18 cellular contexts compared by ENCODE assay signal in the genomic region with DNA sequence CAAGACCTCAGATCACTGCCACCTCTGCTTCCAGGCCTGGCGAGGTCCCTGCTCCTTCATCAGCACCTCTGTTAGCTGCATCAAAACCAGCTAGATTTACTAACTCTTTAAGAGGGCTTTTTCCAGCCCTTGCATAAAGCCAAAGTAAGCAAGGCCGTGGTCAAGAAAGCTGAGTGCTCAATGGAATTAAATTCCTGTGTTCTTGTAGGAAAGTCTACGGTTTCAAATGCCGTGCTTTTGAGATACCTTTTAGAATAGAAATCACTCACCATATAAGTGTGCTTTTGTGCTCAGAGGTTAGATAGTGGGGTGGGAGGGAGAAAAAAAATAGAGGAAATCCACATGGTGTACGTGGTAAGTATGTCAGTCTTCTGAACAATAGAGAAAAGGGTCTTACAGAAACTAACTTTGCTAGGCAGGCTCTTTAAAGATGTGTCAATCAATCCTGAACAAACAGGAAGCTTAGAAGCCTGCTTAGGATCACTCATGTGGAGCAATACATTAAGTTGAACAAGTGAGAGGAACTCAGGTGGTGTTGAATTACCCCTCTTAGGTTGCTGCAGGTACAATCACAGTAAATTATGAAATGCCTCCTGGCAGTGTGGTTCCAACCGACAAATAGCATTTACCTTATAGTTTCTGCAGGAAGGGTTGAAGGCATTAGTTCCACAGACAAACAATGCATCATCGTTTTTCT.
DNase-seq lines count a peak whose midpoint lies in the region; ATAC-seq and TF ChIP-seq lines count a peak whose summit lies in the region.
"Had no signal": no experiment of that assay in that cellular context is flagged by ENCODE, and none has a peak within 500 bp of the region (broad histone marks: within the 10 kb centered on the region; RNA-seq: fewer than 3 reads in every experiment).

No MANE protein-coding gene starts in this region.

- no peak for TF ChIP-seq POLR2A in upper lobe of left lung (IDR thresholded peaks at IDR 0.05)

- H3K27me3 Mint-ChIP-seq in GM23338 (ENCODE audit: insufficient read depth, low read depth, poor library complexity): peaks cover 12% of the 10 kb centered on the region
- H3K27me3 Mint-ChIP-seq in nephron (ENCODE audit: low read depth): no peaks in the 10 kb centered on the region
- H3K27me3 Mint-ChIP-seq: activated CD8-positive, alpha-beta memory T cell treated with anti-CD3 and anti-CD28 coated beads, Interleukin-2, amount 10 ng/mL, durations not matched to agents 7 days and 5 days; activated naive CD4-positive, alpha-beta T cell treated with anti-CD3 and anti-CD28 coated beads, Interleukin-2, amount 50 U/mL, for 24 hours; naive thymus-derived CD4-positive, alpha-beta T cell; stimulated activated naive CD8-positive, alpha-beta T cell treated with anti-CD3 and anti-CD28 coated beads, Interleukin-15, Interleukin-2, amounts not matched to agents 100 ng/mL and 50 ng/mL, for 24 hours had no signal

- H4K20me1 ChIP-seq in GM23338 (replicated peaks; ENCODE audit: insufficient read depth) (peaks cover 59% of the 10 kb centered on the region), PC-3 (ENCODE audit: low read length) (no peaks in the 10 kb centered on the region)

- H3K4me3 ChIP-seq in GM23338 (no peak overlapping the region), PC-3 (ENCODE audit: low read length) (no peak overlapping the region), upper lobe of left lung (no peak overlapping the region)

- intact Hi-C loops in PC-3 (cut with micrococcal nuclease): loop anchor here (5.0 to 10.0 kb wide), 2 partner anchors 250 to 358 kb away; no protein-coding TSS in a partner anchor

- peaks cover 23% of the 10 kb centered on the region for H3K4me1 Mint-ChIP-seq in GM23338
- H3K4me1 Mint-ChIP-seq in nephron: peaks cover 89% of the 10 kb centered on the region

- BruUV-seq in PC-3 (replicated peaks; lab: Mats Ljungman, UMichigan): no TSS peak

- H3K36me3 Mint-ChIP-seq in GM23338 (ENCODE audit: low read depth) (peaks cover 88% of the 10 kb centered on the region), nephron (ENCODE audit: low read depth) (peaks cover 82% of the 10 kb centered on the region)
- H3K36me3 Mint-ChIP-seq: activated CD8-positive, alpha-beta memory T cell treated with anti-CD3 and anti-CD28 coated beads, Interleukin-2, amount 10 ng/mL, durations not matched to agents 7 days and 5 days; activated naive CD4-positive, alpha-beta T cell treated with anti-CD3 and anti-CD28 coated beads, Interleukin-2, amount 50 U/mL, for 24 hours had no signal

- TF ChIP-seq CTCF in GM23338 (conservative IDR thresholded peaks at IDR 0.05; ENCODE audit: low read depth in 2 of 2) (no peak), PC-3 (conservative IDR thresholded peaks at IDR 0.05; ENCODE audit: low read depth, low read length) (no peak), nephron (IDR thresholded peaks at IDR 0.05; ENCODE audit: unreplicated experiment in 3 of 3) (no peak), upper lobe of left lung (IDR thresholded peaks at IDR 0.05) (no peak)

- H3K4me2 ChIP-seq in GM23338: no peak overlapping the region
- 0 out of 2 replicates have a peak overlapping the region, but pooled peaks have one; percentile 10 for H3K4me2 ChIP-seq in PC-3 (ENCODE audit: low read length)

- no peaks in the 10 kb centered on the region for H3K27me3 ChIP-seq in GM23338 (ENCODE audit: insufficient read depth)
- no peaks in the 10 kb centered on the region for H3K27me3 ChIP-seq in PC-3 (ENCODE audit: low read length)
- no peaks in the 10 kb centered on the region for H3K27me3 ChIP-seq in upper lobe of left lung
- H3K27me3 ChIP-seq: BE2C had no signal

- no peak overlapping the region for H3K9ac ChIP-seq in PC-3 (ENCODE audit: low read length)

- ATAC-seq in GM23338 (no peak), PC-3 (no peak; the same call in 1 of the 2 replicates), GM19463 (IDR thresholded peaks at IDR 0.05; ENCODE audit: unreplicated experiment) (no peak), upper lobe of left lung (ENCODE audit: low FRiP score in 2 of 2) (no peak)
- ATAC-seq: activated CD8-positive, alpha-beta memory T cell treated with anti-CD3 and anti-CD28 coated beads, Interleukin-2, amount 10 ng/mL, durations not matched to agents 7 days and 5 days; naive thymus-derived CD4-positive, alpha-beta T cell; sciatic nerve had no signal

- H3F3A ChIP-seq in GM23338 (replicated peaks; ENCODE audit: low read depth): peaks cover 13% of the 10 kb centered on the region; the same call in 1 of the 2 replicates
- no peaks in the 10 kb centered on the region for H3F3A ChIP-seq in PC-3 (ENCODE audit: low read length, unreplicated experiment)

- H3K9me3 Mint-ChIP-seq in GM23338 (no peaks in the 10 kb centered on the region), nephron (no peaks in the 10 kb centered on the region)
- H3K9me3 Mint-ChIP-seq: activated naive CD4-positive, alpha-beta T cell treated with anti-CD3 and anti-CD28 coated beads, Interleukin-2, amount 50 U/mL, for 24 hours had no signal

- H3K4me3 Mint-ChIP-seq in GM23338 (no peak overlapping the region), nephron (no peak overlapping the region)
- H3K4me3 Mint-ChIP-seq: activated CD8-positive, alpha-beta memory T cell treated with anti-CD3 and anti-CD28 coated beads, Interleukin-2, amount 10 ng/mL, durations not matched to agents 7 days and 5 days; activated naive CD4-positive, alpha-beta T cell treated with anti-CD3 and anti-CD28 coated beads, Interleukin-2, amount 50 U/mL, for 24 hours; naive thymus-derived CD4-positive, alpha-beta T cell; stimulated activated naive CD8-positive, alpha-beta T cell treated with anti-CD3 and anti-CD28 coated beads, Interleukin-15, Interleukin-2, amounts not matched to agents 100 ng/mL and 50 ng/mL, for 24 hours had no signal

- H3K27ac Mint-ChIP-seq in GM23338 (peak overlapping the region; percentile 38), nephron (peak overlapping the region; percentile 32 to 55 (median 39))
- H3K27ac Mint-ChIP-seq: activated CD8-positive, alpha-beta memory T cell treated with anti-CD3 and anti-CD28 coated beads, Interleukin-2, amount 10 ng/mL, durations not matched to agents 7 days and 5 days; activated naive CD4-positive, alpha-beta T cell treated with anti-CD3 and anti-CD28 coated beads, Interleukin-2, amount 50 U/mL, for 24 hours; naive thymus-derived CD4-positive, alpha-beta T cell; stimulated activated naive CD8-positive, alpha-beta T cell treated with anti-CD3 and anti-CD28 coated beads, Interleukin-15, Interleukin-2, amounts not matched to agents 100 ng/mL and 50 ng/mL, for 24 hours had no signal

- H3K27ac ChIP-seq in GM23338 (ENCODE audit: low read depth) (peak overlapping the region; percentile 23; the same call in 1 of the 2 replicates), PC-3 (ENCODE audit: low read length) (no peak overlapping the region), upper lobe of left lung (no peak overlapping the region)

- peaks cover 84% of the 10 kb centered on the region for H3K36me3 ChIP-seq in GM23338 (ENCODE audit: insufficient read depth)
- no peaks in the 10 kb centered on the region for H3K36me3 ChIP-seq in PC-3 (ENCODE audit: low read depth, low read length)
- peaks cover 0 to 11% (median 0%) of the 10 kb centered on the region in 4 donors for H3K36me3 ChIP-seq in upper lobe of left lung

- H3K4me1 ChIP-seq in GM23338 (ENCODE audit: insufficient read depth): peaks cover 18% of the 10 kb centered on the region
- H3K4me1 ChIP-seq in PC-3 (ENCODE audit: insufficient read depth, low read length): peaks cover 41% of the 10 kb centered on the region
- H3K4me1 ChIP-seq in upper lobe of left lung: peaks cover 0 to 9% (median 8%) of the 10 kb centered on the region in 4 donors

- CTCF ChIA-PET in PC-3 (lab: Charles Lee): no interaction called here

- H2AFZ ChIP-seq in GM23338 (no peak overlapping the region), PC-3 (ENCODE audit: low read length) (no peak overlapping the region)

- POLR2A ChIA-PET in PC-3 (lab: Charles Lee; ENCODE audit: unreplicated experiment): no interaction called here

- H3K9me3 ChIP-seq in PC-3 (ENCODE audit: low read length) (no peaks in the 10 kb centered on the region), upper lobe of left lung (no peaks in the 10 kb centered on the region)
- H3K9me3 ChIP-seq: BE2C had no signal

- 57 to 60% methylated on average over 7 of the region's 7 CpGs for WGBS in upper lobe of left lung, 2 donors

- TF ChIP-seq EP300 in upper lobe of left lung (IDR thresholded peaks at IDR 0.05): no peak

- H3K9me2 ChIP-seq in GM23338 (ENCODE audit: insufficient read depth): no peaks in the 10 kb centered on the region
- no peaks in the 10 kb centered on the region for H3K9me2 ChIP-seq in PC-3 (replicated peaks; ENCODE audit: low read length)

- H3K79me2 ChIP-seq in GM23338 (replicated peaks; ENCODE audit: insufficient read depth): peaks cover 95% of the 10 kb centered on the region
- H3K79me2 ChIP-seq in PC-3 (ENCODE audit: low read length): no peaks in the 10 kb centered on the region

- DNase-seq in GM23338 (ENCODE audit: low spot score) (no peak), NCI-H187 treated with DMSO at 0.1 percent for 48 hours (lab: John Stamatoyannopoulos, UW) (peak; percentile 88), PC-3 (peak; percentile 65), NCI-H524 treated with DMSO at 0.1 percent for 48 hours (lab: John Stamatoyannopoulos, UW) (no peak), T-helper 9 cell (no peak), upper lobe of left lung (no peak)
- DNase-seq: activated CD8-positive, alpha-beta memory T cell treated with anti-CD3 and anti-CD28 coated beads, Interleukin-2, amount 10 ng/mL, durations not matched to agents 7 days and 5 days; BE2C; central memory CD4-positive, alpha-beta T cell; glutamatergic neuron; Kasumi-1; naive thymus-derived CD4-positive, alpha-beta T cell; stimulated activated CD4-positive, alpha-beta T cell treated with anti-CD3 and anti-CD28 coated beads, Interleukin-4, amount 100 ng/mL, for 4 hours had no signal

Comparison
In these comparisons a context has a peak if more than half of its experiments do, and no peak if none do; other contexts are left out.
1. DNase-seq: peak in NCI-H187 treated with DMSO at 0.1 percent for 48 hours (single experiment) and PC-3 (single experiment); none in GM23338 (single experiment), NCI-H524 treated with DMSO at 0.1 percent for 48 hours (single experiment), T-helper 9 cell (single experiment) and upper lobe of left lung (0 of 2).